In genomic region chrX:40808203-40808602, GRCh38 we compare ENCODE assay signal across 30 cellular contexts.
"Had no signal": no experiment of that assay in that cellular context is flagged by ENCODE, and none has a peak within 500 bp of the region (broad histone marks: within the 10 kb centered on the region; RNA-seq: fewer than 3 reads in every experiment).

No MANE protein-coding gene starts in this region.

- H3K4me1 ChIP-seq: parathyroid adenoma, psoas muscle, right lobe of liver, sigmoid colon, stomach, tibial nerve, upper lobe of left lung, uterus had no signal

- H3K27me3 ChIP-seq: neutrophil, ovary, right lobe of liver, sigmoid colon, thyroid gland, tibial nerve, upper lobe of left lung had no signal

- H3K4me3 ChIP-seq: ovary, psoas muscle, right lobe of liver, sigmoid colon, stomach, thoracic aorta, thyroid gland, tibial nerve, upper lobe of left lung, uterus had no signal

- H3K27ac Mint-ChIP-seq: naive B cell; naive thymus-derived CD8-positive, alpha-beta T cell; natural killer cell treated with Interleukin-12 subunit alpha and Interleukin-12 subunit beta and Interleukin-15 and Interleukin-18, amount 100 ng/mL, for 72 hours; nephron progenitor cell; progenitor cell of endocrine pancreas; stimulated activated effector memory CD8-positive, alpha-beta T cell treated with anti-CD3 and anti-CD28 coated beads, Interleukin-12 subunit alpha, Interleukin-12 subunit beta, amount 100 ng/mL, for 72 hours; stimulated activated naive CD8-positive, alpha-beta T cell treated with anti-CD3 and anti-CD28 coated beads, Interleukin-15, Interleukin-2, amounts not matched to agents 100 ng/mL and 50 ng/mL, for 24 hours had no signal

- H3K9ac ChIP-seq: parathyroid adenoma had no signal

- H3K36me3 Mint-ChIP-seq: naive B cell; naive thymus-derived CD8-positive, alpha-beta T cell; natural killer cell treated with Interleukin-12 subunit alpha and Interleukin-12 subunit beta and Interleukin-15 and Interleukin-18, amount 100 ng/mL, for 72 hours; stimulated activated effector memory CD8-positive, alpha-beta T cell treated with anti-CD3 and anti-CD28 coated beads, Interleukin-12 subunit alpha, Interleukin-12 subunit beta, amount 100 ng/mL, for 72 hours had no signal

- ATAC-seq: naive thymus-derived CD8-positive, alpha-beta T cell; natural killer cell treated with Interleukin-12 subunit alpha and Interleukin-12 subunit beta and Interleukin-15 and Interleukin-18, amount 100 ng/mL, for 72 hours; psoas muscle; right lobe of liver; stimulated activated effector memory CD8-positive, alpha-beta T cell treated with anti-CD3 and anti-CD28 coated beads, Interleukin-12 subunit alpha, Interleukin-12 subunit beta, amount 100 ng/mL, for 72 hours had no signal

- DNase-seq: naive B cell; naive thymus-derived CD8-positive, alpha-beta T cell; nephron progenitor cell; nucleus accumbens; ovary; posterior cingulate gyrus; psoas muscle; right cardiac atrium; right lobe of liver; sigmoid colon; small intestine; stimulated activated CD4-positive, alpha-beta T cell treated with anti-CD3 and anti-CD28 coated beads, Interleukin-15, amount 100 ng/mL, for 24 hours; stimulated activated CD4-positive, alpha-beta T cell treated with anti-CD3 and anti-CD28 coated beads, Interleukin-2, amount 100 ng/mL, for 24 hours; stimulated activated CD4-positive, alpha-beta T cell treated with anti-CD3 and anti-CD28 coated beads, Interleukin-2, amount 100 ng/mL, for 48 hours; stimulated activated CD4-positive, alpha-beta T cell treated with anti-CD3 and anti-CD28 coated beads, Interleukin-4, amount 100 ng/mL, for 24 hours; stimulated activated naive CD4-positive, alpha-beta T cell treated with Interleukin-2 at 50 U/mL for 16 hours; stomach; thyroid gland; trophoblast cell; upper lobe of left lung; uterus had no signal

- H3K36me3 ChIP-seq: neutrophil, ovary, right lobe of liver, sigmoid colon, stomach, thoracic aorta, thyroid gland, tibial nerve, upper lobe of left lung, uterus had no signal

- H3K9me3 ChIP-seq: neutrophil, ovary, psoas muscle, right lobe of liver, sigmoid colon, thoracic aorta, thyroid gland, tibial nerve, upper lobe of left lung, uterus had no signal

- H3K27me3 Mint-ChIP-seq: naive thymus-derived CD8-positive, alpha-beta T cell; progenitor cell of endocrine pancreas; stimulated activated naive CD8-positive, alpha-beta T cell treated with anti-CD3 and anti-CD28 coated beads, Interleukin-15, Interleukin-2, amounts not matched to agents 100 ng/mL and 50 ng/mL, for 24 hours had no signal

- H3K27ac ChIP-seq: neutrophil, ovary, parathyroid adenoma, psoas muscle, right lobe of liver, sigmoid colon, stomach, thoracic aorta, thyroid gland, tibial nerve, upper lobe of left lung, uterus had no signal

- H3K4me1 Mint-ChIP-seq: naive B cell; naive thymus-derived CD8-positive, alpha-beta T cell; nephron progenitor cell; neural crest cell; stimulated activated effector memory CD8-positive, alpha-beta T cell treated with anti-CD3 and anti-CD28 coated beads, Interleukin-12 subunit alpha, Interleukin-12 subunit beta, amount 100 ng/mL, for 72 hours had no signal

- H3K4me3 Mint-ChIP-seq: naive B cell; naive thymus-derived CD8-positive, alpha-beta T cell; natural killer cell treated with Interleukin-12 subunit alpha and Interleukin-12 subunit beta and Interleukin-15 and Interleukin-18, amount 100 ng/mL, for 72 hours; nephron progenitor cell; neural crest cell; stimulated activated effector memory CD8-positive, alpha-beta T cell treated with anti-CD3 and anti-CD28 coated beads, Interleukin-12 subunit alpha, Interleukin-12 subunit beta, amount 100 ng/mL, for 72 hours; stimulated activated naive CD8-positive, alpha-beta T cell treated with anti-CD3 and anti-CD28 coated beads, Interleukin-15, Interleukin-2, amounts not matched to agents 100 ng/mL and 50 ng/mL, for 24 hours had no signal

- H3K9me3 Mint-ChIP-seq: naive B cell; naive thymus-derived CD8-positive, alpha-beta T cell; natural killer cell treated with Interleukin-12 subunit alpha and Interleukin-12 subunit beta and Interleukin-15 and Interleukin-18, amount 100 ng/mL, for 72 hours; stimulated activated effector memory CD8-positive, alpha-beta T cell treated with anti-CD3 and anti-CD28 coated beads, Interleukin-12 subunit alpha, Interleukin-12 subunit beta, amount 100 ng/mL, for 72 hours; stimulated activated naive CD8-positive, alpha-beta T cell treated with anti-CD3 and anti-CD28 coated beads, Interleukin-15, Interleukin-2, amounts not matched to agents 100 ng/mL and 50 ng/mL, for 24 hours had no signal

- FAIRE-seq: small intestine had no signal
